10 cellular contexts compared by ENCODE assay signal in the genomic region with DNA sequence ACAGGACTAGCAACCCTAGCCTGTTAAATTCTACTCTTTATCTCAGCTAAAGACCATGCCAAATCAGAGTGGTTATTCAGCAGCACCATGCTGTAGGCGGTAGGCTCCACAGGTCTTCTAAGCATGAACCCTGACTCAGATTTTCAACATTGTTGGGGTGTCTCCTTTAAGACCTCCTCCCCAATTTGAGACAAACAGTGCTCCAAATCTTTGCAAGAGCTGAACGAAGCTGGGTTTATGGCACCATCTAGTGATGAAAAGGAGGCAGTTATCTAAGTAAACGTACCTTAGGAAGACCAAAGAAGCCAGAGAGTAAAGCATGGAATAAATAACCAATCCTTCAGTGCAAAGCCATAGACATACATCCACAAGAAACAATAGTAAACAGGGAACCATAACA.
DNase-seq lines count a peak whose midpoint lies in the region; ATAC-seq and TF ChIP-seq lines count a peak whose summit lies in the region.
"Had no signal": no experiment of that assay in that cellular context is flagged by ENCODE, and none has a peak within 500 bp of the region (broad histone marks: within the 10 kb centered on the region; RNA-seq: fewer than 3 reads in every experiment).

No MANE protein-coding gene starts in this region.

- no peak overlapping the region for H3K4me3 ChIP-seq in colonic mucosa
- no peak overlapping the region for H3K4me3 ChIP-seq in retinal pigment epithelial cell (ENCODE audit: low read length)
- no peak overlapping the region for H3K4me3 ChIP-seq in esophagus squamous epithelium

- H3K36me3 ChIP-seq in colonic mucosa (no peaks in the 10 kb centered on the region), esophagus squamous epithelium (no peaks in the 10 kb centered on the region)

- no peaks in the 10 kb centered on the region for H3K4me1 ChIP-seq in colonic mucosa
- no peaks in the 10 kb centered on the region for H3K4me1 ChIP-seq in esophagus squamous epithelium

- no peak for ATAC-seq in HG03432 (IDR thresholded peaks at IDR 0.05; ENCODE audit: unreplicated experiment)

- H3K9me3 ChIP-seq in colonic mucosa (no peaks in the 10 kb centered on the region), esophagus squamous epithelium (peaks cover 0 to 16% (median 12%) of the 10 kb centered on the region in 3 donors)

- no peak overlapping the region for H3K9ac ChIP-seq in colonic mucosa (ENCODE audit: low read depth in 2 of 2, low read length in 2 of 2)

- no peak for TF ChIP-seq POLR2A in esophagus squamous epithelium (IDR thresholded peaks at IDR 0.05)

- intact Hi-C loops in colonic mucosa (cut with DNase I) = no loop called here
- intact Hi-C loops in esophagus squamous epithelium (cut with DNase I) = no loop called here

- H3K27me3 ChIP-seq in colonic mucosa (no peaks in the 10 kb centered on the region), esophagus squamous epithelium (no peaks in the 10 kb centered on the region)

- WGBS in esophagus squamous epithelium, 2 donors = 42 to 43% methylated on average over 3 of the region's 3 CpGs

- peak; percentile 3 for DNase-seq in NCI-H748 (lab: John Stamatoyannopoulos, UW; ENCODE audit: unreplicated experiment)
- DNase-seq in NCI-H748 treated with DMSO at 0.1 percent for 48 hours (lab: John Stamatoyannopoulos, UW) = no peak
- DNase-seq in NCI-H2029 (lab: John Stamatoyannopoulos, UW) = peak; percentile 20
- DNase-seq in colonic mucosa = no peak
- no peak for DNase-seq in retinal pigment epithelial cell (ENCODE audit: low read depth)
- no peak for DNase-seq in hepatic stellate cell (ENCODE audit: low spot score)
- DNase-seq in esophagus squamous epithelium (lab: John Stamatoyannopoulos, UW) = no peak
- DNase-seq: activated CD4-positive, CD25-positive, alpha-beta regulatory T cell; CD4-positive, alpha-beta T cell had no signal

- no peak overlapping the region for H3K27ac ChIP-seq in colonic mucosa
- H3K27ac ChIP-seq in esophagus squamous epithelium = no peak overlapping the region

- peak; percentile 18 for TF ChIP-seq CTCF in colonic mucosa (IDR thresholded peaks at IDR 0.05)
- peak; percentile 65 for TF ChIP-seq CTCF in retinal pigment epithelial cell (conservative IDR thresholded peaks at IDR 0.05; ENCODE audit: low read depth, low read length)
- peak in 2 of 6 experiments; percentile 28 to 57 for TF ChIP-seq CTCF in esophagus squamous epithelium (IDR thresholded peaks at IDR 0.05)

Comparison
In these comparisons a context has a peak if more than half of its experiments do, and no peak if none do; other contexts are left out.
1. DNase-seq: peak in NCI-H748 (single experiment) and NCI-H2029 (single experiment); none in NCI-H748 treated with DMSO at 0.1 percent for 48 hours (single experiment), colonic mucosa (single experiment), retinal pigment epithelial cell (single experiment), hepatic stellate cell (single experiment) and esophagus squamous epithelium (single experiment).